ENCODE assay signal across 7 cellular contexts in the genomic region with DNA sequence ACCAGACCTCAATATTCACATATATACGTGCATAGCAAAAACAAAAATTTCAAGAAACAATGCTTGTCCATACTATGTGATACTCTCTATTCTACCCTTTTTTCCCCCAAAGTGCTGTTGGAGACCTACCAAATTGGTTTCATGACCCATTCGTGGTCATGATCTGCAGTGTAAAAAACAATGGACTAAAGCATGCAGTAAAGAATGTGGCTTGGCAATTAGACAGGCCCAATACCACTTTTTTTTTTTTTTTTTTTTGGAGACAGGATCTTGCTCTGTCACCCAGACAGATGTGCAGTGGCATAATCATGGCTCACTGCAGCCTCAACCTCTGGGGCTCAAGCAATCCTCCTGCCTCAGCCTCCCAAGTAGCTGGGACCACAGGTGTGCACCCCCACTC. TPM values are rescaled to one million over a fixed set of nuclear protein-coding genes. Genes with fewer than 3 reads are reported as not detected.
DNase-seq lines count a peak whose midpoint lies in the region; TF ChIP-seq lines count a peak whose summit lies in the region.
"Not testable (repeated sequence)": the region's sequence is repeated elsewhere in the genome, so short reads cannot be mapped to it uniquely, and the experiment has no call there.

No MANE protein-coding gene starts in this region.

- H3K36me3 ChIP-seq in BJ (ENCODE audit: control insufficient read depth, insufficient read depth, low read length) = not testable (repeated sequence)

- TF ChIP-seq CTCF in BJ (IDR thresholded peaks at IDR 0.05; ENCODE audit: insufficient read depth, low read depth, low read length); fibroblast of mammary gland (conservative IDR thresholded peaks at IDR 0.05; ENCODE audit: control insufficient read depth, insufficient read depth, low read depth, low read length): not testable (repeated sequence)

- CTCF ChIA-PET in BJ (lab: Yijun Ruan, JAX) = not testable (repeated sequence)

- not testable (repeated sequence) for H3K4me3 ChIP-seq in BJ (ENCODE audit: low read depth, low read length); fibroblast of mammary gland (ENCODE audit: control insufficient read depth, low read depth, low read length); skeletal muscle cell (ENCODE audit: low read depth, low read length)

- H3K27me3 ChIP-seq in BJ (ENCODE audit: control insufficient read depth, insufficient read depth, low read length) = not testable (repeated sequence)

- DNase-seq in BJ (ENCODE audit: low read depth) (peak; percentile 0), H4 (ENCODE audit: low spot score) (peak; percentile 0), M059J (ENCODE audit: low read depth) (peak; percentile 53), astrocyte of the hippocampus (ENCODE audit: low read depth, low spot score) (peak; percentile 36), fibroblast of mammary gland (ENCODE audit: low read depth) (peak; percentile 30), iris pigment epithelial cell (ENCODE audit: low read depth) (peak; percentile 2), skeletal muscle cell (ENCODE audit: low read depth) (peak; percentile 5)

- POLR2A ChIA-PET in BJ (lab: Charles Lee) = not testable (repeated sequence)

RNA-seq across cellular contexts. Expression of gene NOTCH2, which starts 21.3 kb away (rescaled TPM):
- polyA plus RNA-seq in BJ (2011; rRNA removed) = 40.7 and 41.2 TPM in 2 replicates
- polyA minus RNA-seq in BJ (2011; rRNA and poly(A)+ RNA removed) = 153 and 198 TPM in 2 replicates
- 53.7 and 58.7 TPM in 2 replicates for total RNA-seq in H4 (2014; rRNA removed; shearing (Covaris generic))
- total RNA-seq in M059J (2014; rRNA removed; shearing (Covaris generic)) = 62.8 and 107 TPM in 2 replicates

Comparison
In these comparisons a context has a peak if more than half of its experiments do, and no peak if none do; other contexts are left out.
1. DNase-seq: peak in every context shown above with its lines; median percentile 53 in M059J; 36 in astrocyte of the hippocampus; 30 in fibroblast of mammary gland; 5 in skeletal muscle cell; 2 in iris pigment epithelial cell; 0 in BJ; 0 in H4.